In genomic region chr6:12116978-12117377, GRCh38 we compare ENCODE assay signal across 24 cellular contexts.
"Had no signal": no experiment of that assay in that cellular context is flagged by ENCODE, and none has a peak within 500 bp of the region (broad histone marks: within the 10 kb centered on the region; RNA-seq: fewer than 3 reads in every experiment).

No MANE protein-coding gene starts in this region.

- H3K27me3 Mint-ChIP-seq: effector memory CD8-positive, alpha-beta T cell; naive B cell; stimulated activated naive CD8-positive, alpha-beta T cell treated with anti-CD3 and anti-CD28 coated beads, Interleukin-15, Interleukin-2, amounts not matched to agents 100 ng/mL and 50 ng/mL, for 24 hours had no signal

- H3K4me3 Mint-ChIP-seq: effector memory CD8-positive, alpha-beta T cell; immature natural killer cell; mesothelial cell of epicardium; nephron progenitor cell; stimulated activated naive CD8-positive, alpha-beta T cell treated with anti-CD3 and anti-CD28 coated beads, Interleukin-15, Interleukin-2, amounts not matched to agents 100 ng/mL and 50 ng/mL, for 24 hours had no signal

- H3K27ac Mint-ChIP-seq: mesothelial cell of epicardium, nephron progenitor cell had no signal

- FAIRE-seq: endometrium, keratinocyte had no signal

- ATAC-seq: effector memory CD8-positive, alpha-beta T cell; left lobe of liver; mucosa of descending colon; sciatic nerve had no signal

- H3K9me3 Mint-ChIP-seq: effector memory CD8-positive, alpha-beta T cell had no signal

- DNase-seq: cortex of kidney; effector memory CD8-positive, alpha-beta T cell; erythroblast; esophagus squamous epithelium; foreskin melanocyte; hypothalamus; immature natural killer cell; mesenchymal stem cell; mucosa of descending colon; naive B cell; nephron progenitor cell; nucleus accumbens; stimulated activated CD4-positive, alpha-beta T cell treated with anti-CD3 and anti-CD28 coated beads, Interleukin-12 subunit alpha, Interleukin-12 subunit beta, amount 100 ng/mL, for 4 hours; stimulated activated CD4-positive, alpha-beta T cell treated with anti-CD3 and anti-CD28 coated beads, Interleukin-1b, Interleukin-23, amount 100 ng/mL, for 48 hours; stimulated activated CD4-positive, alpha-beta T cell treated with anti-CD3 and anti-CD28 coated beads, Interleukin-4, amount 100 ng/mL, for 1 hour; stimulated activated CD8-positive, alpha-beta memory T cell treated with anti-CD3 and anti-CD28 coated beads, Interleukin-4, amount 100 ng/mL, for 48 hours; upper lobe of left lung; uterus had no signal
